Comparison of ENCODE assay signal across 37 cellular contexts in genomic region chr10:35613107-35613440, GRCh38. TPM values are rescaled to one million over a fixed set of nuclear protein-coding genes. Genes with fewer than 3 reads are reported as not detected.
"Had no signal": no experiment of that assay in that cellular context is flagged by ENCODE, and none has a peak within 500 bp of the region (broad histone marks: within the 10 kb centered on the region; RNA-seq: fewer than 3 reads in every experiment).

No MANE protein-coding gene starts in this region.

- H3K4me1 Mint-ChIP-seq: activated CD4-positive, alpha-beta memory T cell treated with anti-CD3 and anti-CD28 coated beads, Interleukin-2, amount 10 ng/mL, durations not matched to agents 7 days and 5 days; activated CD4-positive, alpha-beta T cell treated with anti-CD3 and anti-CD28 coated beads, Interleukin-2, amount 10 ng/mL, durations not matched to agents 7 days and 5 days; activated naive CD4-positive, alpha-beta T cell treated with anti-CD3 and anti-CD28 coated beads, Interleukin-2, amount 10 ng/mL, durations not matched to agents 7 days and 5 days; activated naive CD8-positive, alpha-beta T cell treated with anti-CD3 and anti-CD28 coated beads, Interleukin-2, amount 10 ng/mL, durations not matched to agents 7 days and 5 days; T-helper 17 cell had no signal

- H3K36me3 ChIP-seq: ascending aorta, breast epithelium, cardiac muscle cell, colonic mucosa, esophagus squamous epithelium, gastroesophageal sphincter, heart right ventricle had no signal

- H3K4me3 ChIP-seq: ascending aorta, breast epithelium, cardiac muscle cell, colonic mucosa, esophagus squamous epithelium, gastroesophageal sphincter, heart right ventricle had no signal

- H3K9me3 Mint-ChIP-seq: activated naive CD4-positive, alpha-beta T cell treated with anti-CD3 and anti-CD28 coated beads, Interleukin-2, amount 10 ng/mL, durations not matched to agents 7 days and 5 days; T-helper 2 cell treated with Interferon-gamma antibody and Interleukin-4, amounts not matched to agents 5 μg/mL and 100 μg/mL, for 36 hours had no signal

- H3K4me3 Mint-ChIP-seq: activated CD4-positive, alpha-beta memory T cell treated with anti-CD3 and anti-CD28 coated beads, Interleukin-2, amount 10 ng/mL, durations not matched to agents 7 days and 5 days; activated CD4-positive, alpha-beta T cell treated with anti-CD3 and anti-CD28 coated beads, Interleukin-2, amount 10 ng/mL, durations not matched to agents 7 days and 5 days; activated naive CD4-positive, alpha-beta T cell treated with anti-CD3 and anti-CD28 coated beads, Interleukin-2, amount 10 ng/mL, durations not matched to agents 7 days and 5 days; activated naive CD8-positive, alpha-beta T cell treated with anti-CD3 and anti-CD28 coated beads, Interleukin-2, amount 10 ng/mL, durations not matched to agents 7 days and 5 days; activated T-cell treated with anti-CD3 and anti-CD28 coated beads, Interleukin-2, amount 50 U/mL, for 24 hours; activated T-cell treated with anti-CD3 and anti-CD28 coated beads, Interleukin-2, amount 50 U/mL, for 72 hours; brain; T-helper 17 cell; T-helper 2 cell treated with Interferon-gamma antibody and Interleukin-4, amounts not matched to agents 5 μg/mL and 100 μg/mL, for 36 hours; WTC11 had no signal

- H3K27me3 ChIP-seq: ascending aorta had no signal

- H3K27ac ChIP-seq: ascending aorta, breast epithelium, cardiac muscle cell, colonic mucosa, epithelial cell of prostate, esophagus squamous epithelium, gastroesophageal sphincter, heart right ventricle had no signal

- DNase-seq: activated CD4-positive, alpha-beta memory T cell treated with anti-CD3 and anti-CD28 coated beads, Interleukin-2, amount 10 ng/mL, durations not matched to agents 7 days and 5 days; activated CD4-positive, alpha-beta T cell treated with anti-CD3 and anti-CD28 coated beads for 1 hour; activated CD4-positive, alpha-beta T cell treated with anti-CD3 and anti-CD28 coated beads for 4 hours; activated CD4-positive, alpha-beta T cell treated with anti-CD3 and anti-CD28 coated beads, Interleukin-2, amount 10 ng/mL, durations not matched to agents 7 days and 5 days; activated CD4-positive, alpha-beta T cell treated with anti-CD3 and anti-CD28 coated beads, Interleukin-2, amount 50 U/mL, for 4 hours; activated CD8-positive, alpha-beta memory T cell treated with anti-CD3 and anti-CD28 coated beads, Interleukin-2, amount 50 U/mL, for 48 hours; activated gamma-delta T cell; activated naive CD4-positive, alpha-beta T cell; activated naive CD4-positive, alpha-beta T cell treated with anti-CD3 and anti-CD28 coated beads, Interleukin-2, amount 10 ng/mL, durations not matched to agents 7 days and 5 days; activated naive CD8-positive, alpha-beta T cell treated with anti-CD3 and anti-CD28 coated beads, Interleukin-2, amount 10 ng/mL, durations not matched to agents 7 days and 5 days; activated T-cell treated with anti-CD3 and anti-CD28 coated beads for 4 hours; activated T-cell treated with anti-CD3 and anti-CD28 coated beads, Interleukin-2, amount 50 U/mL, for 24 hours; activated T-cell treated with anti-CD3 and anti-CD28 coated beads, Interleukin-2, amount 50 U/mL, for 72 hours; central memory CD4-positive, alpha-beta T cell; cerebellar nuclear complex; colonic mucosa; effector CD8-positive, alpha-beta T cell; esophagus squamous epithelium; foreskin melanocyte; heart right ventricle; T-helper 17 cell; T1000 had no signal

- H3K27ac Mint-ChIP-seq: activated CD4-positive, alpha-beta memory T cell treated with anti-CD3 and anti-CD28 coated beads, Interleukin-2, amount 10 ng/mL, durations not matched to agents 7 days and 5 days; activated CD4-positive, alpha-beta T cell treated with anti-CD3 and anti-CD28 coated beads, Interleukin-2, amount 10 ng/mL, durations not matched to agents 7 days and 5 days; activated naive CD4-positive, alpha-beta T cell treated with anti-CD3 and anti-CD28 coated beads, Interleukin-2, amount 10 ng/mL, durations not matched to agents 7 days and 5 days; activated naive CD4-positive, alpha-beta T cell treated with anti-CD3 and anti-CD28 coated beads, Interleukin-2, amount 50 U/mL, for 72 hours; activated naive CD8-positive, alpha-beta T cell treated with anti-CD3 and anti-CD28 coated beads, Interleukin-2, amount 10 ng/mL, durations not matched to agents 7 days and 5 days; activated T-cell treated with anti-CD3 and anti-CD28 coated beads, Interleukin-2, amount 50 U/mL, for 24 hours; activated T-cell treated with anti-CD3 and anti-CD28 coated beads, Interleukin-2, amount 50 U/mL, for 72 hours; T-helper 17 cell; T-helper 2 cell treated with Interferon-gamma antibody and Interleukin-4, amounts not matched to agents 5 μg/mL and 100 μg/mL, for 36 hours; WTC11 had no signal

- ATAC-seq: activated naive CD4-positive, alpha-beta T cell treated with anti-CD3 and anti-CD28 coated beads, Interleukin-2, amount 50 U/mL, for 72 hours; activated T-cell treated with anti-CD3 and anti-CD28 coated beads, Interleukin-2, amount 50 U/mL, for 72 hours; gastroesophageal sphincter; T-helper 17 cell had no signal

- H3K4me1 ChIP-seq: breast epithelium, colonic mucosa had no signal

- H3K9me3 ChIP-seq: ascending aorta, breast epithelium, colonic mucosa, esophagus squamous epithelium, gastroesophageal sphincter, heart right ventricle had no signal

- H3K36me3 Mint-ChIP-seq: activated naive CD4-positive, alpha-beta T cell treated with anti-CD3 and anti-CD28 coated beads, Interleukin-2, amount 10 ng/mL, durations not matched to agents 7 days and 5 days; activated naive CD8-positive, alpha-beta T cell treated with anti-CD3 and anti-CD28 coated beads, Interleukin-2, amount 10 ng/mL, durations not matched to agents 7 days and 5 days; brain had no signal

RNA-seq across cellular contexts. Expression of gene GJD4, which starts 7.9 kb away (rescaled TPM):
- total RNA-seq: activated CD4-positive, alpha-beta memory T cell treated with anti-CD3 and anti-CD28 coated beads, Interleukin-2, amount 10 ng/mL, durations not matched to agents 7 days and 5 days; activated CD4-positive, alpha-beta T cell treated with anti-CD3 and anti-CD28 coated beads, Interleukin-2, amount 10 ng/mL, durations not matched to agents 7 days and 5 days; activated naive CD4-positive, alpha-beta T cell treated with anti-CD3 and anti-CD28 coated beads, Interleukin-2, amount 50 U/mL, for 72 hours; activated naive CD8-positive, alpha-beta T cell treated with anti-CD3 and anti-CD28 coated beads, Interleukin-2, amount 10 ng/mL, durations not matched to agents 7 days and 5 days; activated T-cell treated with anti-CD3 and anti-CD28 coated beads, Interleukin-2, amount 50 U/mL, for 72 hours; ascending aorta; breast epithelium; colonic mucosa; dermis microvascular lymphatic vessel endothelial cell; endothelial cell of umbilical vein; esophagus squamous epithelium; fibroblast of villous mesenchyme; gastroesophageal sphincter; glomerular endothelial cell; heart right ventricle; WTC11 had no signal
- polyA plus RNA-seq: cardiac muscle cell, endothelial cell of umbilical vein, esophagus, fibroblast of lung had no signal
